In genomic region chr11:67448220-67448609, GRCh38 we compare ENCODE assay signal across 22 cellular contexts. TPM values are rescaled to one million over a fixed set of nuclear protein-coding genes. Genes with fewer than 3 reads are reported as not detected.
DNase-seq lines count a peak whose midpoint lies in the region; ATAC-seq and TF ChIP-seq lines count a peak whose summit lies in the region.
"Had no signal": no experiment of that assay in that cellular context is flagged by ENCODE, and none has a peak within 500 bp of the region (broad histone marks: within the 10 kb centered on the region; RNA-seq: fewer than 3 reads in every experiment).

No MANE protein-coding gene starts in this region.

- peaks cover 55% of the 10 kb centered on the region for H3K4me1 Mint-ChIP-seq in activated naive CD4-positive, alpha-beta T cell treated with anti-CD3 and anti-CD28 coated beads, Interleukin-2, amount 10 ng/mL, durations not matched to agents 7 days and 5 days
- H3K4me1 Mint-ChIP-seq in T-helper 17 cell, result peaks cover 42% of the 10 kb centered on the region
- H3K4me1 Mint-ChIP-seq in stimulated activated effector memory CD8-positive, alpha-beta T cell treated with anti-CD3 and anti-CD28 coated beads, Interleukin-12 subunit alpha, Interleukin-12 subunit beta, amount 100 ng/mL, for 72 hours, result peaks cover 45% of the 10 kb centered on the region
- peaks cover 44 to 52% of the 10 kb centered on the region in 2 donors for H3K4me1 Mint-ChIP-seq in effector memory CD8-positive, alpha-beta T cell (ENCODE audit: low read depth in 2 of 2)

- H3K36me3 ChIP-seq in liver (ENCODE audit: control insufficient read depth in 4 of 4, insufficient read depth in 3 of 4, low read depth in 1 of 4, low read length in 3 of 4), result no peaks in the 10 kb centered on the region

- no peak for ATAC-seq in T-helper 17 cell
- ATAC-seq in stimulated activated effector memory CD8-positive, alpha-beta T cell treated with anti-CD3 and anti-CD28 coated beads, Interleukin-12 subunit alpha, Interleukin-12 subunit beta, amount 100 ng/mL, for 72 hours, result no peak
- no peak for ATAC-seq in effector memory CD8-positive, alpha-beta T cell (replicated peaks)
- ATAC-seq: A549, HCT116 had no signal

- H3K9me3 Mint-ChIP-seq in activated naive CD4-positive, alpha-beta T cell treated with anti-CD3 and anti-CD28 coated beads, Interleukin-2, amount 10 ng/mL, durations not matched to agents 7 days and 5 days, result no peaks in the 10 kb centered on the region
- no peaks in the 10 kb centered on the region for H3K9me3 Mint-ChIP-seq in stimulated activated effector memory CD8-positive, alpha-beta T cell treated with anti-CD3 and anti-CD28 coated beads, Interleukin-12 subunit alpha, Interleukin-12 subunit beta, amount 100 ng/mL, for 72 hours
- H3K9me3 Mint-ChIP-seq in effector memory CD8-positive, alpha-beta T cell, result no peaks in the 10 kb centered on the region
- H3K9me3 Mint-ChIP-seq: CD14-positive monocyte had no signal

- WGBS in liver, result 62% methylated on average over 7 of the region's 7 CpGs

- H3K27ac ChIP-seq in liver (ENCODE audit: low read depth in 1 of 2, low read length in 2 of 2), result no peak overlapping the region
- H3K27ac ChIP-seq: A549 had no signal

- intact Hi-C loops in head of caudate nucleus (cut with DNase I), result no loop called here

- CTCF ChIA-PET in activated naive CD4-positive, alpha-beta T cell treated with anti-CD3 and anti-CD28 coated beads, Interleukin-2, amount 10 ng/mL, durations not matched to agents 7 days and 5 days (lab: Charles Lee), result interaction anchor here (1.6 kb wide), 1 partner anchor 9 kb away, joined by 7 read pairs; no protein-coding TSS in a partner anchor

- TF ChIP-seq CTCF in liver (IDR thresholded peaks at IDR 0.05; ENCODE audit: low read depth, low read length, missing input control), result no peak

- H3K4me1 ChIP-seq in liver (ENCODE audit: control insufficient read depth in 4 of 4, insufficient read depth in 4 of 4, low read length in 3 of 4), result peaks cover 0 to 16% (median 6%) of the 10 kb centered on the region in 4 donors

- no peak overlapping the region for H3K9ac ChIP-seq in liver (ENCODE audit: low read depth in 1 of 2, low read length in 2 of 2)

- no peak overlapping the region for H3K4me3 ChIP-seq in liver (ENCODE audit: low read depth in 1 of 3, low read length in 3 of 3)
- H3K4me3 ChIP-seq: A549 had no signal

- H3K4me3 Mint-ChIP-seq in activated naive CD4-positive, alpha-beta T cell treated with anti-CD3 and anti-CD28 coated beads, Interleukin-2, amount 10 ng/mL, durations not matched to agents 7 days and 5 days, result peak overlapping the region; percentile 12
- peak overlapping the region; percentile 57 for H3K4me3 Mint-ChIP-seq in T-helper 17 cell
- no peak overlapping the region for H3K4me3 Mint-ChIP-seq in stimulated activated effector memory CD8-positive, alpha-beta T cell treated with anti-CD3 and anti-CD28 coated beads, Interleukin-12 subunit alpha, Interleukin-12 subunit beta, amount 100 ng/mL, for 72 hours
- no peak overlapping the region for H3K4me3 Mint-ChIP-seq in effector memory CD8-positive, alpha-beta T cell
- H3K4me3 Mint-ChIP-seq: CD14-positive monocyte had no signal

- peak overlapping the region; percentile 69 for H3K27ac Mint-ChIP-seq in activated naive CD4-positive, alpha-beta T cell treated with anti-CD3 and anti-CD28 coated beads, Interleukin-2, amount 10 ng/mL, durations not matched to agents 7 days and 5 days
- peak overlapping the region; percentile 97 for H3K27ac Mint-ChIP-seq in T-helper 17 cell
- peak overlapping the region; percentile 95 for H3K27ac Mint-ChIP-seq in stimulated activated effector memory CD8-positive, alpha-beta T cell treated with anti-CD3 and anti-CD28 coated beads, Interleukin-12 subunit alpha, Interleukin-12 subunit beta, amount 100 ng/mL, for 72 hours
- peak overlapping the region in 1 of 2 donors; percentile 99 for H3K27ac Mint-ChIP-seq in effector memory CD8-positive, alpha-beta T cell

- TF ChIP-seq RAD21 in liver (IDR thresholded peaks at IDR 0.05), result peak in 1 of 2 donors; percentile 60

- peaks cover 2% of the 10 kb centered on the region for H3K36me3 Mint-ChIP-seq in activated naive CD4-positive, alpha-beta T cell treated with anti-CD3 and anti-CD28 coated beads, Interleukin-2, amount 10 ng/mL, durations not matched to agents 7 days and 5 days
- no peaks in the 10 kb centered on the region for H3K36me3 Mint-ChIP-seq in T-helper 17 cell (ENCODE audit: low read depth)
- H3K36me3 Mint-ChIP-seq in stimulated activated effector memory CD8-positive, alpha-beta T cell treated with anti-CD3 and anti-CD28 coated beads, Interleukin-12 subunit alpha, Interleukin-12 subunit beta, amount 100 ng/mL, for 72 hours, result peaks cover 25% of the 10 kb centered on the region
- H3K36me3 Mint-ChIP-seq in effector memory CD8-positive, alpha-beta T cell (ENCODE audit: insufficient read depth), result peaks cover 25% of the 10 kb centered on the region

- no peak for DNase-seq in activated naive CD4-positive, alpha-beta T cell treated with anti-CD3 and anti-CD28 coated beads, Interleukin-2, amount 10 ng/mL, durations not matched to agents 7 days and 5 days
- DNase-seq in activated naive CD4-positive, alpha-beta T cell treated with anti-CD3 and anti-CD28 coated beads, Interleukin-2, amount 50 U/mL, for 16 hours, result no peak
- no peak for DNase-seq in T-helper 17 cell
- DNase-seq in stimulated activated effector memory CD8-positive, alpha-beta T cell treated with anti-CD3 and anti-CD28 coated beads, Interleukin-12 subunit alpha, Interleukin-12 subunit beta, amount 100 ng/mL, for 72 hours (ENCODE audit: low spot score in 2 of 2), result no peak
- no peak for DNase-seq in effector memory CD8-positive, alpha-beta T cell
- DNase-seq in medulla oblongata (ENCODE audit: extremely low spot score), result no peak
- no peak for DNase-seq in head of caudate nucleus
- DNase-seq: DMS79 treated with DMSO at 0.1 percent for 48 hours; GF-D8; MV-4-11; NCI-H1436; NCI-H2081 treated with DMSO at 0.1 percent for 48 hours; NCI-H2227 treated with DMSO at 0.1 percent for 48 hours; NCI-H526; NK-92 treated with Interleukin-12 subunit alpha and Interleukin-12 subunit beta, amount 100 ng/mL, for 24 hours; OCI-M1; RPMI8226 had no signal

- H3K9me3 ChIP-seq in T-helper 17 cell (ENCODE audit: control insufficient read depth, low read length, poor library complexity, severe bottlenecking), result no peaks in the 10 kb centered on the region
- H3K9me3 ChIP-seq in liver (ENCODE audit: control insufficient read depth in 4 of 4, low read length in 3 of 4), result no peaks in the 10 kb centered on the region
- H3K9me3 ChIP-seq: A549 had no signal

- H3K27me3 Mint-ChIP-seq in activated naive CD4-positive, alpha-beta T cell treated with anti-CD3 and anti-CD28 coated beads, Interleukin-2, amount 10 ng/mL, durations not matched to agents 7 days and 5 days, result peaks cover 30% of the 10 kb centered on the region
- no peaks in the 10 kb centered on the region for H3K27me3 Mint-ChIP-seq in T-helper 17 cell
- H3K27me3 Mint-ChIP-seq in effector memory CD8-positive, alpha-beta T cell, result no peaks in the 10 kb centered on the region

- H3K27me3 ChIP-seq in liver (ENCODE audit: control insufficient read depth in 4 of 4, insufficient read depth in 4 of 4, low read length in 3 of 4), result no peaks in the 10 kb centered on the region

TF ChIP-seq in liver, 16 proteins besides CTCF, POLR2A, EP300 and RAD21 (continues in another document):
- TF ChIP-seq YY1 (IDR thresholded peaks at IDR 0.05) (peak; percentile 82), JUND (IDR thresholded peaks at IDR 0.05) (no peak), GABPA (IDR thresholded peaks at IDR 0.05 in 1 of 2, conservative IDR thresholded peaks at IDR 0.05 in 1 of 2) (peak in 1 of 2 donors; percentile 42), MAX (IDR thresholded peaks at IDR 0.05) (no peak), HNF4G (IDR thresholded peaks at IDR 0.05) (peak; percentile 92), TAF1 (conservative IDR thresholded peaks at IDR 0.05) (no peak), ATF3 (IDR thresholded peaks at IDR 0.05) (no peak), ZBTB33 (IDR thresholded peaks at IDR 0.05) (no peak), SP1 (IDR thresholded peaks at IDR 0.05) (peak; percentile 86)

RNA-seq across cellular contexts. Expression of gene GPR152, which starts 4.3 kb away (rescaled TPM):
- total RNA-seq in T-helper 17 cell, result not detected
- not detected for total RNA-seq in liver
- not detected for polyA plus RNA-seq in liver
- total RNA-seq: HT1080 had no signal
- polyA plus RNA-seq: A549, CD14-positive monocyte had no signal

RNA-seq across cellular contexts. Expression of gene CORO1B, which starts 4.9 kb away (rescaled TPM):
- total RNA-seq in T-helper 17 cell, result 10 to 100 TPM; 46.1 to 75.4 TPM
- 10 to 100 TPM; 34.4 to 41.4 TPM for total RNA-seq in liver
- polyA plus RNA-seq in liver, result 10 to 100 TPM; 14.1 to 38.4 TPM

RNA-seq across cellular contexts. Expression of gene CABP4, which starts 6.9 kb away (rescaled TPM):
- total RNA-seq in T-helper 17 cell, result 10 to 100 TPM in 1 of 2 donors, 1 to 10 TPM in 1; 7.5 to 12.1 TPM
- 1 to 10 TPM; 2.1 to 2.9 TPM for total RNA-seq in liver
- 1 to 10 TPM in 1 of 2 donors, under 1 TPM in 1; 0.85 to 1.2 TPM for polyA plus RNA-seq in liver
- total RNA-seq: HT1080 had no signal
- polyA plus RNA-seq: A549 had no signal

RNA-seq across cellular contexts. Expression of gene PTPRCAP, which starts 10.7 kb away (rescaled TPM):
- total RNA-seq in T-helper 17 cell (100 to 1,000 TPM; 170 to 184 TPM), liver (1 to 10 TPM; 3.9 to 5.0 TPM)
- 1 to 10 TPM; 2.9 to 6.2 TPM for polyA plus RNA-seq in liver
- total RNA-seq: HT1080 had no signal

RNA-seq across cellular contexts. Expression of gene RPS6KB2, which starts 19.9 kb away (rescaled TPM):
- total RNA-seq in T-helper 17 cell (10 to 100 TPM; 47.8 to 62.7 TPM), liver (10 to 100 TPM; 42.2 to 49.6 TPM)
- polyA plus RNA-seq in liver, result 10 to 100 TPM; 31.5 to 33.2 TPM

Comparison
In these comparisons a context has a peak if more than half of its experiments do, and no peak if none do; other contexts are left out.
1. H3K4me3 Mint-ChIP-seq: peak in activated naive CD4-positive, alpha-beta T cell treated with anti-CD3 and anti-CD28 coated beads, Interleukin-2, amount 10 ng/mL, durations not matched to agents 7 days and 5 days (single experiment) and T-helper 17 cell (single experiment); none in stimulated activated effector memory CD8-positive, alpha-beta T cell treated with anti-CD3 and anti-CD28 coated beads, Interleukin-12 subunit alpha, Interleukin-12 subunit beta, amount 100 ng/mL, for 72 hours (single experiment) and effector memory CD8-positive, alpha-beta T cell (0 of 2).